In genomic region chr2:190277234-190278112, GRCh38 we compare ENCODE assay signal across 9 cellular contexts. TPM values are rescaled to one million over a fixed set of nuclear protein-coding genes. Genes with fewer than 3 reads are reported as not detected.
DNase-seq lines count a peak whose midpoint lies in the region; ATAC-seq and TF ChIP-seq lines count a peak whose summit lies in the region.
"Had no signal": no experiment of that assay in that cellular context is flagged by ENCODE, and none has a peak within 500 bp of the region (broad histone marks: within the 10 kb centered on the region; RNA-seq: fewer than 3 reads in every experiment).

No MANE protein-coding gene starts in this region.

- H3K27me3 Mint-ChIP-seq in Caco-2 (ENCODE audit: insufficient read depth, unreplicated experiment) = no peaks in the 10 kb centered on the region
- H3K27me3 Mint-ChIP-seq in H9 (ENCODE audit: low read depth) = no peaks in the 10 kb centered on the region
- H3K27me3 Mint-ChIP-seq in endothelial cell (ENCODE audit: unreplicated experiment) = no peaks in the 10 kb centered on the region
- H3K27me3 Mint-ChIP-seq: T-cell had no signal

- H3K36me3 ChIP-seq in Caco-2 (ENCODE audit: control insufficient read depth, insufficient read depth, low read length) = 0 out of 2 replicates have a peak, but pooled peaks cover 1% of the 10 kb centered on the region
- H3K36me3 ChIP-seq in Peyer's patch = peaks cover 0 to 5% (median 0%) of the 10 kb centered on the region in 3 donors
- no peaks in the 10 kb centered on the region for H3K36me3 ChIP-seq in osteoblast (ENCODE audit: insufficient read depth, low read length)

- no peak overlapping the region for H2BK20ac ChIP-seq in H9 (ENCODE audit: low read depth, low read length, poor library complexity, severe bottlenecking)

- no peak overlapping the region for H3K27ac Mint-ChIP-seq in Caco-2 (ENCODE audit: unreplicated experiment)
- no peak overlapping the region for H3K27ac Mint-ChIP-seq in H9
- no peak overlapping the region for H3K27ac Mint-ChIP-seq in endothelial cell (ENCODE audit: unreplicated experiment)
- H3K27ac Mint-ChIP-seq: T-cell had no signal

- no peak overlapping the region for H3K9ac ChIP-seq in H9 (ENCODE audit: extremely low read depth, insufficient read length, low read length)

- H3K79me2 ChIP-seq in H9 (ENCODE audit: insufficient read depth, low read length) (0 out of 2 replicates have a peak, but pooled peaks cover 2% of the 10 kb centered on the region), osteoblast (ENCODE audit: insufficient read depth, low read length) (no peaks in the 10 kb centered on the region)

- H4K91ac ChIP-seq in H9 (ENCODE audit: insufficient read length, low read depth, low read length) = no peak overlapping the region

- no CpG with 5 or more reads among the region's 4 CpGs for WGBS in H9 (ENCODE audit: extremely low coverage, insufficient read length, low lambda C conversion rate)

- ATAC-seq in GM18511 (IDR thresholded peaks at IDR 0.05; ENCODE audit: unreplicated experiment) = no peak
- ATAC-seq: T-cell had no signal

- no peaks in the 10 kb centered on the region for H3K23me2 ChIP-seq in H9 (ENCODE audit: insufficient read length, low read depth, low read length, poor library complexity, severe bottlenecking)

- BruUV-seq in Caco-2 (replicated peaks; lab: Mats Ljungman, UMichigan) = no TSS peak

- no peak overlapping the region for H3K56ac ChIP-seq in H9 (ENCODE audit: insufficient read length, low read depth, low read length)

- peaks cover 12% of the 10 kb centered on the region for H3K9me3 ChIP-seq in Caco-2
- H3K9me3 ChIP-seq in H9 (ENCODE audit: control insufficient read depth, low read depth, low read length) = no peaks in the 10 kb centered on the region
- H3K9me3 ChIP-seq in Peyer's patch = no peaks in the 10 kb centered on the region
- no peaks in the 10 kb centered on the region for H3K9me3 ChIP-seq in osteoblast (ENCODE audit: low read depth, low read length)

- no peak overlapping the region for H3T11ph ChIP-seq in H9 (ENCODE audit: low read length)

- no peaks in the 10 kb centered on the region for H3K27me3 ChIP-seq in Caco-2 (replicated peaks; ENCODE audit: control insufficient read depth, insufficient read depth, low read length)
- no peaks in the 10 kb centered on the region for H3K27me3 ChIP-seq in H9 (ENCODE audit: insufficient read depth, low read length)
- no peaks in the 10 kb centered on the region for H3K27me3 ChIP-seq in Peyer's patch
- H3K27me3 ChIP-seq in osteoblast (ENCODE audit: insufficient read depth, low read length) = no peaks in the 10 kb centered on the region

- H2AFZ ChIP-seq in H9 (ENCODE audit: low read length) (no peak overlapping the region), osteoblast (ENCODE audit: low read length) (no peak overlapping the region)

- no peak overlapping the region for H2BK12ac ChIP-seq in H9 (ENCODE audit: insufficient read length, low read depth, low read length)

- H3K4me3 Mint-ChIP-seq in Caco-2 (ENCODE audit: unreplicated experiment) = no peak overlapping the region
- no peak overlapping the region for H3K4me3 Mint-ChIP-seq in H9
- no peak overlapping the region for H3K4me3 Mint-ChIP-seq in endothelial cell (ENCODE audit: unreplicated experiment)
- H3K4me3 Mint-ChIP-seq: T-cell had no signal

- no peak overlapping the region for H3K4ac ChIP-seq in H9 (ENCODE audit: low read depth, low read length)

- H3K4me1 Mint-ChIP-seq in Caco-2 (ENCODE audit: low read depth, unreplicated experiment) = peaks cover 23% of the 10 kb centered on the region
- peaks cover 3 to 15% of the 10 kb centered on the region in 2 experiments for H3K4me1 Mint-ChIP-seq in H9
- peaks cover 11% of the 10 kb centered on the region for H3K4me1 Mint-ChIP-seq in endothelial cell (ENCODE audit: unreplicated experiment)
- H3K4me1 Mint-ChIP-seq: T-cell had no signal

- H3K9me3 Mint-ChIP-seq in Caco-2 (ENCODE audit: unreplicated experiment) (peaks cover 14% of the 10 kb centered on the region), H9 (peaks cover 6 to 7% of the 10 kb centered on the region in 2 experiments; a peak in 2 of 5 replicates), endothelial cell (ENCODE audit: unreplicated experiment) (no peaks in the 10 kb centered on the region)
- H3K9me3 Mint-ChIP-seq: T-cell had no signal

- peak in 1 of 2 experiments; percentile 23 for DNase-seq in Caco-2
- no peak for DNase-seq in H9
- no peak for DNase-seq in Peyer's patch
- peak; percentile 11 for DNase-seq in endothelial cell (ENCODE audit: low spot score)
- DNase-seq in osteoblast (ENCODE audit: insufficient read length, low spot score, missing footprints) = no peak
- DNase-seq in T1000 (lab: John Stamatoyannopoulos, UW) = no peak
- no peak for DNase-seq in epidermal melanocyte (ENCODE audit: insufficient read length, low spot score)

- no peak overlapping the region for H4K5ac ChIP-seq in H9 (ENCODE audit: insufficient read length, low read depth, low read length)

- no peak for TF ChIP-seq POLR2A in Peyer's patch (IDR thresholded peaks at IDR 0.05)

- no peak overlapping the region for H3K18ac ChIP-seq in H9 (ENCODE audit: insufficient read length, low read depth, low read length)

- H4K8ac ChIP-seq in H9 (replicated peaks; ENCODE audit: insufficient read length, low read depth, low read length) = no peak overlapping the region

- CTCF ChIA-PET in Caco-2 (lab: Charles Lee) = no interaction called here

- peaks cover 35% of the 10 kb centered on the region for H3K36me3 Mint-ChIP-seq in Caco-2 (ENCODE audit: insufficient read depth, unreplicated experiment)
- peaks cover 25 to 43% (median 33%) of the 10 kb centered on the region in 3 experiments for H3K36me3 Mint-ChIP-seq in H9 (ENCODE audit: insufficient read depth in 1 of 3, low read depth in 3 of 3)
- H3K36me3 Mint-ChIP-seq in endothelial cell (ENCODE audit: low read depth, unreplicated experiment) = peaks cover 37% of the 10 kb centered on the region

- no peak overlapping the region for H2BK120ac ChIP-seq in H9 (ENCODE audit: low read depth, low read length, poor library complexity, severe bottlenecking)

- H3K4me3 ChIP-seq in Caco-2 (ENCODE audit: low read depth, low read length) = no peak overlapping the region
- H3K4me3 ChIP-seq in Peyer's patch = no peak overlapping the region
- H3K4me3 ChIP-seq in osteoblast (ENCODE audit: insufficient read depth, low read length) = no peak overlapping the region

- H3K79me1 ChIP-seq in H9 (ENCODE audit: insufficient read depth, low read depth, low read length, poor library complexity, severe bottlenecking) = no peaks in the 10 kb centered on the region

- H3K4me2 ChIP-seq in H9 (ENCODE audit: insufficient read depth, insufficient read length, low read length) (no peak overlapping the region), osteoblast (ENCODE audit: insufficient read depth, low read length) (peak overlapping the region; percentile 48)

- H3K23ac ChIP-seq in H9 (ENCODE audit: insufficient read length, low read depth, low read length) = no peak overlapping the region

- TF ChIP-seq CTCF in Caco-2 (IDR thresholded peaks at IDR 0.05; ENCODE audit: insufficient read depth in 1 of 2, low read depth in 1 of 2, low read length in 1 of 2, severe bottlenecking in 1 of 2, unreplicated experiment in 1 of 2) (peak; percentile 31 to 39), H9 (conservative IDR thresholded peaks at IDR 0.05) (peak; percentile 70), Peyer's patch (IDR thresholded peaks at IDR 0.05) (peak in 4 of 6 experiments; percentile 25 to 66 (median 58)), endothelial cell (IDR thresholded peaks at IDR 0.05; ENCODE audit: unreplicated experiment) (peak; percentile 80), osteoblast (IDR thresholded peaks at IDR 0.05; ENCODE audit: extremely low read depth, low read depth, low read length) (peak; percentile 68)

- no peak overlapping the region for H2BK15ac ChIP-seq in H9 (ENCODE audit: low read depth, low read length)

- intact Hi-C loops in Caco-2 (cut with micrococcal nuclease; ENCODE audit: unreplicated experiment) = loop anchor here (1.0 to 5.0 kb wide), 3 partner anchors 75 to 188 kb away; a partner anchor contains a TSS

- POLR2A ChIA-PET in Caco-2 (lab: Charles Lee) = no interaction called here

- peaks cover 27% of the 10 kb centered on the region for H3K4me1 ChIP-seq in Caco-2
- H3K4me1 ChIP-seq in H9 (ENCODE audit: insufficient read depth, low read length) = no peaks in the 10 kb centered on the region
- no peaks in the 10 kb centered on the region for H3K4me1 ChIP-seq in Peyer's patch
- peaks cover 3% of the 10 kb centered on the region for H3K4me1 ChIP-seq in osteoblast (ENCODE audit: insufficient read depth, low read length)

- H3K27ac ChIP-seq in H9 (ENCODE audit: insufficient read length, low read depth, low read length) (no peak overlapping the region), Peyer's patch (no peak overlapping the region), osteoblast (ENCODE audit: low read depth, low read length) (no peak overlapping the region)

- H2BK5ac ChIP-seq in H9 (ENCODE audit: insufficient read length, low read length) = no peak overlapping the region

- H4K20me1 ChIP-seq in H9 (ENCODE audit: control insufficient read depth, insufficient read depth, insufficient read length) = no peaks in the 10 kb centered on the region
- no peaks in the 10 kb centered on the region for H4K20me1 ChIP-seq in osteoblast (ENCODE audit: insufficient read depth, low read length)

- no peak overlapping the region for H3K14ac ChIP-seq in H9 (ENCODE audit: insufficient read depth, low read length)

- no peak overlapping the region for H2AK5ac ChIP-seq in H9 (ENCODE audit: insufficient read length, low read length)

RNA-seq across cellular contexts. Expression of gene HIBCH, which starts 42.2 kb away (rescaled TPM):
- 32.0 and 34.4 TPM in 2 replicates for total RNA-seq in Caco-2 (2022)
- 25.5 and 28.0 TPM in 2 replicates for total RNA-seq in H9 (2021)
- 10 to 100 TPM; 20.0 to 38.8 (median 27.4) TPM for total RNA-seq in Peyer's patch
- 29.8 TPM for total RNA-seq in endothelial cell (ENCODE audit: unreplicated experiment)
- 14.5 and 15.6 TPM in 2 replicates for total RNA-seq in osteoblast
